Comparison of ENCODE assay signal across 3 cellular contexts in the genomic region with DNA sequence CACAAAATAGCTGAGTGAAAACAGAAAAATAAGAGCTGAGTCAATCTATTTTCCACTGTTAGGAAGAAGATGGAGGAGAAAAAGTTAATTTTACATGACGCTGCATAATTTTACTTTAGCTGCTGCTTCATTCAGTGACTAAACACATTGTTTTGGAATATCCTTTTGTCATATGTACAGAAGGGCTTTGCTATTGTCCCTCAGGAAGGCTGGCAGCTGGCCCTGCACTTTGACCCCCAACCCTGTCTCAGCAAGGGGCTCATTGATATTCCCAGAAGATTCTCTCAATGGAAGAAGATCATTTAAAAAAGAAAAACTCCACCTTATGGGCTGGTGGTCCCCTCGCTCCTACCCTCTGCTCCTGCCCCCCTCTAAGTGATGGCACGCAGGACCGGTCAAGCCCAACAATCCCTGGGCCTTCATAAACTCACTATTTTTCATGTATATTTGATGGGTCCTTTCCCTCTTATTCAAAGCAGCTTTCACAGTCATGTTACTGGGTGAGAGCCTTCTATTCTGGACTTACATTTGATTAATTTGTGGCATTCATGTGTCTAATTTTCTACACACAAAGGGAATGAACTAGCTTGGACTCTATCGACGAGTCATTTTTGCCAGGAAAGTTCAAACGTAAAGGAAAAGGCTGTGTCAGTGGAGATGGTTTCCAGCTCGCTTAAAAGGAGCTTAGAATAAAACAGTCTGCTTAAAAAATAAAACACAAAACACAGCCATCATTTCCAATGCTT.
TF ChIP-seq lines count a peak whose summit lies in the region.

No MANE protein-coding gene starts in this region.

TF ChIP-seq in SK-N-SH treated with all-trans-retinoic acid at 6 μM for 48 hours, 23 proteins besides CTCF, POLR2A, EP300 and RAD21 (continues in another document):
- TF ChIP-seq ARNTL (CRISPR knock-in tag; IDR thresholded peaks at IDR 0.05; ENCODE audit: borderline replicate concordance, low read depth) (no peak), TCF4 (CRISPR knock-in tag; IDR thresholded peaks at IDR 0.05; ENCODE audit: borderline replicate concordance) (no peak), ZNF565 (CRISPR knock-in tag; conservative IDR thresholded peaks at IDR 0.05; ENCODE audit: low read depth) (no peak), ZC3H10 (CRISPR knock-in tag; IDR thresholded peaks at IDR 0.05) (no peak), SNAI2 (CRISPR knock-in tag; IDR thresholded peaks at IDR 0.05) (no peak), ZNF8 (CRISPR knock-in tag; IDR thresholded peaks at IDR 0.05) (no peak), GLIS3 (CRISPR knock-in tag; IDR thresholded peaks at IDR 0.05) (no peak)
- TF ChIP-seq, protein P1, sequence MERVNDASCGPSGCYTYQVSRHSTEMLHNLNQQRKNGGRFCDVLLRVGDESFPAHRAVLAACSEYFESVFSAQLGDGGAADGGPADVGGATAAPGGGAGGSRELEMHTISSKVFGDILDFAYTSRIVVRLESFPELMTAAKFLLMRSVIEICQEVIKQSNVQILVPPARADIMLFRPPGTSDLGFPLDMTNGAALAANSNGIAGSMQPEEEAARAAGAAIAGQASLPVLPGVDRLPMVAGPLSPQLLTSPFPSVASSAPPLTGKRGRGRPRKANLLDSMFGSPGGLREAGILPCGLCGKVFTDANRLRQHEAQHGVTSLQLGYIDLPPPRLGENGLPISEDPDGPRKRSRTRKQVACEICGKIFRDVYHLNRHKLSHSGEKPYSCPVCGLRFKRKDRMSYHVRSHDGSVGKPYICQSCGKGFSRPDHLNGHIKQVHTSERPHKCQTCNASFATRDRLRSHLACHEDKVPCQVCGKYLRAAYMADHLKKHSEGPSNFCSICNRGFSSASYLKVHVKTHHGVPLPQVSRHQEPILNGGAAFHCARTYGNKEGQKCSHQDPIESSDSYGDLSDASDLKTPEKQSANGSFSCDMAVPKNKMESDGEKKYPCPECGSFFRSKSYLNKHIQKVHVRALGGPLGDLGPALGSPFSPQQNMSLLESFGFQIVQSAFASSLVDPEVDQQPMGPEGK (CRISPR knock-in tag; IDR thresholded peaks at IDR 0.05; ENCODE audit: borderline replicate concordance): no peak
- TF ChIP-seq, protein P2, sequence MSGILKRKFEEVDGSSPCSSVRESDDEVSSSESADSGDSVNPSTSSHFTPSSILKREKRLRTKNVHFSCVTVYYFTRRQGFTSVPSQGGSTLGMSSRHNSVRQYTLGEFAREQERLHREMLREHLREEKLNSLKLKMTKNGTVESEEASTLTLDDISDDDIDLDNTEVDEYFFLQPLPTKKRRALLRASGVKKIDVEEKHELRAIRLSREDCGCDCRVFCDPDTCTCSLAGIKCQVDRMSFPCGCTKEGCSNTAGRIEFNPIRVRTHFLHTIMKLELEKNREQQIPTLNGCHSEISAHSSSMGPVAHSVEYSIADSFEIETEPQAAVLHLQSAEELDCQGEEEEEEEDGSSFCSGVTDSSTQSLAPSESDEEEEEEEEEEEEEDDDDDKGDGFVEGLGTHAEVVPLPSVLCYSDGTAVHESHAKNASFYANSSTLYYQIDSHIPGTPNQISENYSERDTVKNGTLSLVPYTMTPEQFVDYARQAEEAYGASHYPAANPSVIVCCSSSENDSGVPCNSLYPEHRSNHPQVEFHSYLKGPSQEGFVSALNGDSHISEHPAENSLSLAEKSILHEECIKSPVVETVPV (CRISPR knock-in tag; IDR thresholded peaks at IDR 0.05): no peak
- TF ChIP-seq, protein P3, sequence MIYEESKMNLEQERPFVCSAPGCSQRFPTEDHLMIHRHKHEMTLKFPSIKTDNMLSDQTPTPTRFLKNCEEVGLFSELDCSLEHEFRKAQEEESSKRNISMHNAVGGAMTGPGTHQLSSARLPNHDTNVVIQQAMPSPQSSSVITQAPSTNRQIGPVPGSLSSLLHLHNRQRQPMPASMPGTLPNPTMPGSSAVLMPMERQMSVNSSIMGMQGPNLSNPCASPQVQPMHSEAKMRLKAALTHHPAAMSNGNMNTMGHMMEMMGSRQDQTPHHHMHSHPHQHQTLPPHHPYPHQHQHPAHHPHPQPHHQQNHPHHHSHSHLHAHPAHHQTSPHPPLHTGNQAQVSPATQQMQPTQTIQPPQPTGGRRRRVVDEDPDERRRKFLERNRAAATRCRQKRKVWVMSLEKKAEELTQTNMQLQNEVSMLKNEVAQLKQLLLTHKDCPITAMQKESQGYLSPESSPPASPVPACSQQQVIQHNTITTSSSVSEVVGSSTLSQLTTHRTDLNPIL (CRISPR knock-in tag; IDR thresholded peaks at IDR 0.05; ENCODE audit: low read depth): no peak

TF ChIP-seq in SK-N-SH, 30 proteins besides CTCF, POLR2A, EP300 and RAD21:
- TF ChIP-seq NFIC (IDR thresholded peaks at IDR 0.05; ENCODE audit: borderline replicate concordance) (no peak), FOXJ3 (CRISPR knock-in tag; IDR thresholded peaks at IDR 0.05) (no peak), TCF12 (IDR thresholded peaks at IDR 0.05) (no peak), EZH2phosphoT487 (IDR thresholded peaks at IDR 0.05; ENCODE audit: borderline replicate concordance, low read depth) (no peak), ELF1 (IDR thresholded peaks at IDR 0.05) (no peak), NRF1 (IDR thresholded peaks at IDR 0.05; ENCODE audit: low read depth, low read length) (no peak), MXI1 (IDR thresholded peaks at IDR 0.05; ENCODE audit: low read depth, low read length) (no peak), JUND (IDR thresholded peaks at IDR 0.05) (no peak), MEF2A (IDR thresholded peaks at IDR 0.05; ENCODE audit: borderline replicate concordance, low read depth) (no peak), POLR2AphosphoS5 (IDR thresholded peaks at IDR 0.05; ENCODE audit: low read depth, low read length) (no peak), FOSL2 (IDR thresholded peaks at IDR 0.05; ENCODE audit: borderline replicate concordance, low read depth) (no peak), RCOR1 (IDR thresholded peaks at IDR 0.05; ENCODE audit: low read length) (no peak)

TF ChIP-seq in K562, 482 proteins besides CTCF, POLR2A, EP300 and RAD21:
- TF ChIP-seq ZNF316 (IDR thresholded peaks at IDR 0.05) (peak; percentile 35; the same call in 1 of the 2 replicates), ZNF282 (CRISPR knock-in tag; IDR thresholded peaks at IDR 0.05) (no peak), SMAD1 (IDR thresholded peaks at IDR 0.05; ENCODE audit: low read depth, low read length, partially characterized antibody) (no peak), C11orf30 (IDR thresholded peaks at IDR 0.05; ENCODE audit: low read depth) (peak; percentile 24; the same call in 1 of the 2 replicates)
